ENCODE assay signal across 8 cellular contexts in the genomic region with DNA sequence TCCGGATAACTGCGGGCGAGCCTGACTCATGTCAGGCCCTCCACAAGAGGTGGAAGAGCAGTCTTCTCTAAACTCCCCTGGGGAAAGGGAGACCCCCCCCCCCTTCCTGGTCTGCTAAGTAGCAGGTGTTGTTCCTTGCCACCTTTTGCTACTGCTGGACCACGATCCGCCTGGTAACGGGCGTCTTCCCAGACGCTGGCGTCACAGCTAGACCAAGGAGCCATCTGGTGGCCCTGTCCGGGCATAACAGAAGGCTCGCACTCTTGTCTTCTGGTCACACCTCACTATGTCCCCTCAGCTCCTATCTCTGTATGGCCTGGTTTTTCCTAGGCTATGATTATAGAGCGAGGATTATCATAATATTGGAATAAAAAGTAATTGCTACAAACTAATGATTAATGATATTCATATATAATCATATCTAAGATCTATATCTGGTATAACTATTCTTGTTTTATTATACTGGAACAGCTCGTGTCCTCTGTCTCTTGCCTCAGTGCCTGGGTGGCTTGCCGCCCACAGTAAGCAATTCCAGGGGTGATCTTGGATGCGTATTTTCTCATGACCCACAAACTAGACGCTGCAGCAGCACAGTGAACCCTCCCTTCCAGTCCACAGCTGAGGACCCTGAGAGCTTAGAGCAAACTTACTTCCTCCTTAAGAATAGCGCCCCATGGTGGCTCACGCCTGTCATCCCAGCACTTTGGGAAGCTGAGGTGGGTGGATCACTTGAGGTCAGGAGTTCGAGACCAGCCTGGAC. TPM values are rescaled to one million over a fixed set of nuclear protein-coding genes. Genes with fewer than 3 reads are reported as not detected.
A peak's percentile ranks its signal among the peaks of the same experiment; 100 is the strongest.
DNase-seq lines count a peak whose midpoint lies in the region; ATAC-seq and TF ChIP-seq lines count a peak whose summit lies in the region.
"Not testable (repeated sequence)": the region's sequence is repeated elsewhere in the genome, so short reads cannot be mapped to it uniquely, and the experiment has no call there.

No MANE protein-coding gene starts in this region.

- BruUV-seq in Caco-2 (replicated peaks; lab: Mats Ljungman, UMichigan), result not testable (repeated sequence)

- H3K4me3 Mint-ChIP-seq in Caco-2 (ENCODE audit: unreplicated experiment); HFFc6: not testable (repeated sequence)

- POLR2A ChIA-PET in Caco-2 (lab: Charles Lee), result not testable (repeated sequence)

- in situ Hi-C loops in SK-MEL-5 (cut with HindIII; ENCODE audit: low pct_unique_long_range_greater_than_20kb, low sequenced_read_pairs); brain microvascular endothelial cell (cut with HindIII; ENCODE audit: low pct_ligation_motif_present, low sequenced_read_pairs): not testable (repeated sequence)

- peak; percentile 70 to 72 for DNase-seq in Caco-2
- DNase-seq in HFFc6, result peak; percentile 18
- peak; percentile 38 for DNase-seq in NCI-H460 (ENCODE audit: extremely low read depth, low read depth)
- peak; percentile 48 for DNase-seq in SK-MEL-5 (ENCODE audit: low read depth, low spot score)
- peak; percentile 52 for DNase-seq in brain microvascular endothelial cell
- peak; percentile 33 for DNase-seq in globus pallidus (ENCODE audit: low spot score)
- DNase-seq in myocyte (ENCODE audit: low read depth), result peak; percentile 54
- DNase-seq in thoracic aorta (ENCODE audit: low spot score), result not testable (repeated sequence)

- not testable (repeated sequence) for H3K9me3 Mint-ChIP-seq in Caco-2 (ENCODE audit: unreplicated experiment); HFFc6

- TF ChIP-seq CTCF in Caco-2 (IDR thresholded peaks at IDR 0.05; ENCODE audit: insufficient read depth in 1 of 2, low read depth in 1 of 2, low read length in 1 of 2, severe bottlenecking in 1 of 2, unreplicated experiment in 1 of 2) (peak; percentile 40 to 41), HFFc6 (IDR thresholded peaks at IDR 0.05) (peak; percentile 64), brain microvascular endothelial cell (IDR thresholded peaks at IDR 0.05; ENCODE audit: low read depth, low read length, missing control alignments) (peak; percentile 60), thoracic aorta (IDR thresholded peaks at IDR 0.05) (peak; percentile 41)

- not testable (repeated sequence) for H3K27ac Mint-ChIP-seq in Caco-2 (ENCODE audit: unreplicated experiment); HFFc6

- H3K4me3 ChIP-seq in Caco-2 (ENCODE audit: low read depth, low read length); brain microvascular endothelial cell (ENCODE audit: low read depth, low read length); thoracic aorta: not testable (repeated sequence)

- H3K36me3 Mint-ChIP-seq in Caco-2 (ENCODE audit: insufficient read depth, unreplicated experiment) (peaks cover 60% of the 10 kb centered on the region), HFFc6 (ENCODE audit: low read depth) (peaks cover 28% of the 10 kb centered on the region)

- not testable (repeated sequence) for ATAC-seq in thoracic aorta (ENCODE audit: insufficient number of reproducible peaks, low FRiP score, low read depth)

- H3K36me3 ChIP-seq in Caco-2 (ENCODE audit: control insufficient read depth, insufficient read depth, low read length); brain microvascular endothelial cell (replicated peaks); thoracic aorta: not testable (repeated sequence)

- H3K4me1 Mint-ChIP-seq in Caco-2 (ENCODE audit: low read depth, unreplicated experiment); HFFc6 (ENCODE audit: low read depth): not testable (repeated sequence)

- H3K9me3 ChIP-seq in Caco-2, thoracic aorta: not testable (repeated sequence)

- H3K27ac ChIP-seq in brain microvascular endothelial cell, thoracic aorta: not testable (repeated sequence)

- H3K27me3 Mint-ChIP-seq in Caco-2 (ENCODE audit: insufficient read depth, unreplicated experiment); HFFc6 (ENCODE audit: insufficient read depth): not testable (repeated sequence)

- intact Hi-C loops in Caco-2 (cut with micrococcal nuclease; ENCODE audit: unreplicated experiment), result loop anchor here (2.0 kb wide), 1 partner anchor 46 kb away; no protein-coding TSS in a partner anchor

- not testable (repeated sequence) for H3K27me3 ChIP-seq in Caco-2 (replicated peaks; ENCODE audit: control insufficient read depth, insufficient read depth, low read length); brain microvascular endothelial cell (replicated peaks); thoracic aorta (replicated peaks; ENCODE audit: insufficient read depth)

- CTCF ChIA-PET in Caco-2 (lab: Charles Lee), result not testable (repeated sequence)

- not testable (repeated sequence) for H3K4me1 ChIP-seq in Caco-2; thoracic aorta (ENCODE audit: control insufficient read depth in 1 of 2, low read depth in 2 of 2)

RNA-seq across cellular contexts. Expression of gene ADPRHL1, which starts 2.2 kb away (rescaled TPM):
- 4.9 and 5.8 TPM in 2 replicates for total RNA-seq in Caco-2 (2022)
- 1 to 10 TPM; 1.0 to 2.0 (median 1.5) TPM for total RNA-seq in HFFc6 (2021; fragmentation: NEBNext Ultra II Directional; extraction: Animal tissue kit (Norgen Biotek cat#: 25700))
- total RNA-seq in NCI-H460 (2014; rRNA removed; shearing (Covaris generic)), result 7.6 and 9.3 TPM in 2 replicates
- polyA plus RNA-seq in NCI-H460 (2014; cell fraction: nucleus; rRNA removed), result 11.2 and 13.7 TPM in 2 replicates
- total RNA-seq in SK-MEL-5 (2014; rRNA removed; shearing (Covaris generic)), result 0.53 and 0.80 TPM in 2 replicates
- 0.66 and 1.4 TPM in 2 replicates for polyA plus RNA-seq in SK-MEL-5 (2015; cell fraction: cytosol; rRNA removed)
- 0.19 and 1.4 TPM in 2 replicates for polyA plus RNA-seq in SK-MEL-5 (2015; cell fraction: nucleus; rRNA removed)
- 6.6 and 8.4 TPM in 2 replicates for total RNA-seq in myocyte
- 6.8 TPM for polyA plus RNA-seq in myocyte (2012)
- 10 to 100 TPM; 11.8 to 12.6 TPM for total RNA-seq in thoracic aorta

RNA-seq across cellular contexts. Expression of gene DCUN1D2, which starts 39.5 kb away (rescaled TPM):
- total RNA-seq in Caco-2 (2022) (59.4 and 59.9 TPM in 2 replicates), myocyte (26.2 and 27.2 TPM in 2 replicates), thoracic aorta (10 to 100 TPM in 1 of 2 donors, 1 to 10 TPM in 1; 7.3 to 29.8 TPM)
- 1 to 10 TPM; 7.6 to 9.3 (median 9.0) TPM for total RNA-seq in HFFc6 (2021; fragmentation: NEBNext Ultra II Directional; extraction: Animal tissue kit (Norgen Biotek cat#: 25700))
- 8.1 and 8.5 TPM in 2 replicates for total RNA-seq in NCI-H460 (2014; rRNA removed; shearing (Covaris generic))
- 18.0 and 30.3 TPM in 2 replicates for polyA plus RNA-seq in NCI-H460 (2014; cell fraction: nucleus; rRNA removed)
- 7.8 and 9.8 TPM in 2 replicates for total RNA-seq in SK-MEL-5 (2014; rRNA removed; shearing (Covaris generic))
- 9.9 and 10.0 TPM in 2 replicates for polyA plus RNA-seq in SK-MEL-5 (2015; cell fraction: cytosol; rRNA removed)
- 26.8 and 34.4 TPM in 2 replicates for polyA plus RNA-seq in SK-MEL-5 (2015; cell fraction: nucleus; rRNA removed)
- polyA plus RNA-seq in myocyte (2012), result 18.2 TPM
